In the genomic region with DNA sequence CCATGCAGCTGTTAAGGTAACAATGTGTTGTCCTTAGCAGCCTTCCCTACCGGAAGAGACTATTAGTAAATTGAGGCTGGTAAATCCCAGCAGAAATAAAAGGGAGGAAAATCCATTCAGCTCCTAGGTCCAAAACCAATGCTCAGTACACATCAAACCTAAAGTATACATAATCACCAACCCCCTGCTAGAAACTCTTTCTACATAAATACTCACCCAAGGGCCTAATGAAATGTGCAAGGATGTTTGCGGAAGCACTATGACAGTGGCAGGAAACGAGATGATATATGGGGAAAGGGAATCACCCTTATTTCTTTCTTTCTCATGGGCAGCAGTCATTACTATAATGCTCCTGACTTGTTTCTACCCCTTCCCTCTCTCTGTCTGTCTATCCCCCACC, we compare ENCODE assay signal across 28 cellular contexts. TPM values are rescaled to one million over a fixed set of nuclear protein-coding genes. Genes with fewer than 3 reads are reported as not detected.
DNase-seq lines count a peak whose midpoint lies in the region; ATAC-seq, FAIRE-seq and TF ChIP-seq lines count a peak whose summit lies in the region.
"Had no signal": no experiment of that assay in that cellular context is flagged by ENCODE, and none has a peak within 500 bp of the region (broad histone marks: within the 10 kb centered on the region; RNA-seq: fewer than 3 reads in every experiment).

No MANE protein-coding gene starts in this region.

- H3K4me1 Mint-ChIP-seq in brain: peaks cover 6% of the 10 kb centered on the region
- no peaks in the 10 kb centered on the region for H3K4me1 Mint-ChIP-seq in natural killer cell treated with Interleukin-12 subunit alpha and Interleukin-12 subunit beta and Interleukin-15 and Interleukin-18, amount 100 ng/mL, for 72 hours (ENCODE audit: low read depth in 2 of 2)
- H3K4me1 Mint-ChIP-seq: CD14-positive monocyte had no signal

- H3K27me3 Mint-ChIP-seq in brain: peaks cover 83% of the 10 kb centered on the region
- H3K27me3 Mint-ChIP-seq in natural killer cell treated with Interleukin-12 subunit alpha and Interleukin-12 subunit beta and Interleukin-15 and Interleukin-18, amount 100 ng/mL, for 72 hours: peaks cover 28 to 60% of the 10 kb centered on the region in 2 donors

- peaks cover 0 to 4% (median 0%) of the 10 kb centered on the region in 4 donors for H3K27me3 ChIP-seq in pancreas
- H3K27me3 ChIP-seq: SJCRH30 had no signal

- peak overlapping the region; percentile 35 to 88 (median 79) for H3K27ac ChIP-seq in pancreas
- H3K27ac ChIP-seq: PC-9, SJCRH30 had no signal

- 62 to 63% methylated on average over 3 of the region's 3 CpGs for WGBS in pancreas, 2 donors

- H3K9me3 ChIP-seq in pancreas: no peaks in the 10 kb centered on the region
- H3K9me3 ChIP-seq: BE2C, MG63, SJCRH30 had no signal

- H3K36me3 Mint-ChIP-seq in brain: no peaks in the 10 kb centered on the region
- H3K36me3 Mint-ChIP-seq in natural killer cell treated with Interleukin-12 subunit alpha and Interleukin-12 subunit beta and Interleukin-15 and Interleukin-18, amount 100 ng/mL, for 72 hours: no peaks in the 10 kb centered on the region
- H3K36me3 Mint-ChIP-seq: CD14-positive monocyte had no signal

- peak overlapping the region in 3 of 5 experiments; percentile 24 to 59 (median 36) for H3K4me3 Mint-ChIP-seq in brain
- H3K4me3 Mint-ChIP-seq in natural killer cell treated with Interleukin-12 subunit alpha and Interleukin-12 subunit beta and Interleukin-15 and Interleukin-18, amount 100 ng/mL, for 72 hours: no peak overlapping the region

- FAIRE-seq in pancreas (lab: Jason Lieb, UNC): no peak
- FAIRE-seq: GM19239, HTR-8/SVneo, K562 had no signal

- TF ChIP-seq CTCF in brain (conservative IDR thresholded peaks at IDR 0.05) (no peak), pancreas (IDR thresholded peaks at IDR 0.05) (no peak)

- in situ Hi-C loops in KBM-7 (cut with MboI; ENCODE audit: low pct_unique_long_range_greater_than_20kb, low sequenced_read_pairs): no loop called here

- no peaks in the 10 kb centered on the region for H3K4me1 ChIP-seq in pancreas
- H3K4me1 ChIP-seq: BE2C, SJCRH30 had no signal

- no peaks in the 10 kb centered on the region for H3K36me3 ChIP-seq in pancreas
- H3K36me3 ChIP-seq: BE2C, MG63, SJCRH30 had no signal

- no peak for ATAC-seq in pancreas
- ATAC-seq in natural killer cell treated with Interleukin-12 subunit alpha and Interleukin-12 subunit beta and Interleukin-15 and Interleukin-18, amount 100 ng/mL, for 72 hours: no peak
- ATAC-seq: HCT116, K562, Right ventricle myocardium inferior had no signal

- no peak overlapping the region for H3K27ac Mint-ChIP-seq in brain
- no peak overlapping the region for H3K27ac Mint-ChIP-seq in natural killer cell treated with Interleukin-12 subunit alpha and Interleukin-12 subunit beta and Interleukin-15 and Interleukin-18, amount 100 ng/mL, for 72 hours
- H3K27ac Mint-ChIP-seq: CD14-positive monocyte had no signal

- H3K9me3 Mint-ChIP-seq in brain: peaks cover 0 to 7% (median 4%) of the 10 kb centered on the region in 5 experiments
- no peaks in the 10 kb centered on the region for H3K9me3 Mint-ChIP-seq in natural killer cell treated with Interleukin-12 subunit alpha and Interleukin-12 subunit beta and Interleukin-15 and Interleukin-18, amount 100 ng/mL, for 72 hours

- DNase-seq in KBM-7: peak; percentile 11
- peak; percentile 82 for DNase-seq in NOMO-1 treated with DMSO at 0.1 percent for 48 hours (lab: John Stamatoyannopoulos, UW; ENCODE audit: unreplicated experiment)
- DNase-seq in pancreas: no peak
- no peak for DNase-seq in activated CD4-positive, alpha-beta T cell treated with anti-CD3 and anti-CD28 coated beads for 4 hours
- no peak for DNase-seq in GDM1 (lab: John Stamatoyannopoulos, UW)
- no peak for DNase-seq in T-helper 2 cell
- DNase-seq in natural killer cell treated with Interleukin-12 subunit alpha and Interleukin-12 subunit beta and Interleukin-15 and Interleukin-18, amount 100 ng/mL, for 72 hours (ENCODE audit: low spot score): no peak
- DNase-seq: BE2C, Calu3, DMS79 treated with DMSO at 0.1 percent for 48 hours, MG63, NCI-H1048, NCI-H1436 treated with DMSO at 0.1 percent for 48 hours, NCI-H1930, NCI-H2107, NCI-H446 treated with DMSO at 0.1 percent for 48 hours, NCI-H526, PC-9, SJCRH30 had no signal

- H3K4me3 ChIP-seq in pancreas: peak overlapping the region in 2 of 4 donors; percentile 48 to 57
- H3K4me3 ChIP-seq: K562, MG63, PC-9, SJCRH30 had no signal

- intact Hi-C loops in pancreas (cut with DNase I): no loop called here

RNA-seq across cellular contexts. Expression of a gene that starts 1.3 kb away (rescaled TPM):
- polyA plus RNA-seq in brain (ENCODE audit: insufficient read depth, low read depth, low replicate concordance) (not detected), pancreas (1,000 to 10,000 TPM; 1,078 to 1,263 TPM)
- 10 to 100 TPM; 31.9 to 93.8 (median 69.0) TPM for total RNA-seq in pancreas
- not detected for total RNA-seq in natural killer cell treated with Interleukin-12 subunit alpha and Interleukin-12 subunit beta and Interleukin-15 and Interleukin-18, amount 100 ng/mL, for 72 hours
- total RNA-seq: H4, K562, PC-9, RPMI7951, SJCRH30 had no signal
- polyA plus RNA-seq: CD14-positive monocyte, K562 had no signal

RNA-seq across cellular contexts. Expression of a gene that starts 18.7 kb away (rescaled TPM):
- polyA plus RNA-seq in brain (ENCODE audit: insufficient read depth, low read depth, low replicate concordance) (1.1 TPM), pancreas (10 to 100 TPM; 13.6 to 25.3 TPM)
- 10 to 100 TPM; 10.1 to 24.3 (median 14.1) TPM for total RNA-seq in pancreas
- not detected for total RNA-seq in natural killer cell treated with Interleukin-12 subunit alpha and Interleukin-12 subunit beta and Interleukin-15 and Interleukin-18, amount 100 ng/mL, for 72 hours
- total RNA-seq: PC-9, RPMI7951, SJCRH30 had no signal
- polyA plus RNA-seq: CD14-positive monocyte had no signal

Comparison
In these comparisons a context has a peak if more than half of its experiments do, and no peak if none do; other contexts are left out.
1. DNase-seq: peak in KBM-7 (single experiment) and NOMO-1 treated with DMSO at 0.1 percent for 48 hours (single experiment); none in pancreas (0 of 6), activated CD4-positive, alpha-beta T cell treated with anti-CD3 and anti-CD28 coated beads for 4 hours (0 of 2), GDM1 (single experiment), T-helper 2 cell (0 of 5) and natural killer cell treated with Interleukin-12 subunit alpha and Interleukin-12 subunit beta and Interleukin-15 and Interleukin-18, amount 100 ng/mL, for 72 hours (single experiment).
2. RNA of a gene that starts 1.3 kb away (total RNA-seq): 31.9 to 93.8 TPM in pancreas; not detected in natural killer cell treated with Interleukin-12 subunit alpha and Interleukin-12 subunit beta and Interleukin-15 and Interleukin-18, amount 100 ng/mL, for 72 hours; every median in the first group is over 10 times any median in the second.
3. RNA of a gene that starts 18.7 kb away (total RNA-seq): 10.1 to 24.3 TPM in pancreas; not detected in natural killer cell treated with Interleukin-12 subunit alpha and Interleukin-12 subunit beta and Interleukin-15 and Interleukin-18, amount 100 ng/mL, for 72 hours; every median in the first group is over 10 times any median in the second.